Comparison of ENCODE assay signal across 1 cellular context in the genomic region with DNA sequence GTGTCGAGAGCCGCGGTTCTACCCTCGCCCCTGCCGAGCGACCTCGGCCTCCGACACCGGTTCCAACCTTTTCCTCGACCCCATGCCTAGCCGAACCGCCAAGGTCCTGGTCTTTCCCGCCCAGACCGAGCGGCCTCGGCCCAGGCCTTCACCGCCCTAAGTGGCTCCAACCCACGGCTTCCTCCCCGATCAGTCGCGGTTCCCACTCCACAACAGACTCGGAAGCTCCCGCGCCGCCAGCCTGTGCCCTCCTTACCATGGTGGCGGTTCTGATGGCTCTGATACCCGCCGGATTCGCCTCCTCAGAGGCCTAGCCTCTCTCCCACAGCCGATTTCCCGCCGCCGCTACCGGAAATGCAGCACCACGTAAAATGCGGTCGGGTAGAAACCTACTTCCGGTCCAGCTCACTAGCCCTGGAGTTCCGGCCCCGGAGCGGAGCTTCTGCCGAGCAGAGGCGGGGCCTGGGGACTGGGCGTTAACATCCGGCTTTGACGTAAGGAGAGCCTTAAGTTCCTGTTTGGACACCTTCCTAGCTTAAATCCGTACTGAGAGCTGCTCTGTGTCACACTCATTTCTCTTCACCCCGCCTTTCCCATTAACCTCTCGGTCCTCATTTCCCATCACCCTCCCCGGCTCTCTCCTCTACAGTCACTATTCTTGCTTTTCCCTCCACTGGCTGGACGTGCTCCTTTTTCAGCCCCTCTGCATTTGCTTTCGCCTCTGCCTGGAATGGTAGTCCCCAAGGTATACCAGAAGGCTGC.
TF ChIP-seq lines count a peak whose summit lies in the region.

A gene (minus strand): TSS at position 358 of the 762 bp plus-strand sequence. CDS start 99 bp downstream, at position 259.

TF ChIP-seq in HEK293, 187 proteins besides CTCF, POLR2A, EP300 and RAD21 (continued from another document and continues in another):
- TF ChIP-seq, protein P1, sequence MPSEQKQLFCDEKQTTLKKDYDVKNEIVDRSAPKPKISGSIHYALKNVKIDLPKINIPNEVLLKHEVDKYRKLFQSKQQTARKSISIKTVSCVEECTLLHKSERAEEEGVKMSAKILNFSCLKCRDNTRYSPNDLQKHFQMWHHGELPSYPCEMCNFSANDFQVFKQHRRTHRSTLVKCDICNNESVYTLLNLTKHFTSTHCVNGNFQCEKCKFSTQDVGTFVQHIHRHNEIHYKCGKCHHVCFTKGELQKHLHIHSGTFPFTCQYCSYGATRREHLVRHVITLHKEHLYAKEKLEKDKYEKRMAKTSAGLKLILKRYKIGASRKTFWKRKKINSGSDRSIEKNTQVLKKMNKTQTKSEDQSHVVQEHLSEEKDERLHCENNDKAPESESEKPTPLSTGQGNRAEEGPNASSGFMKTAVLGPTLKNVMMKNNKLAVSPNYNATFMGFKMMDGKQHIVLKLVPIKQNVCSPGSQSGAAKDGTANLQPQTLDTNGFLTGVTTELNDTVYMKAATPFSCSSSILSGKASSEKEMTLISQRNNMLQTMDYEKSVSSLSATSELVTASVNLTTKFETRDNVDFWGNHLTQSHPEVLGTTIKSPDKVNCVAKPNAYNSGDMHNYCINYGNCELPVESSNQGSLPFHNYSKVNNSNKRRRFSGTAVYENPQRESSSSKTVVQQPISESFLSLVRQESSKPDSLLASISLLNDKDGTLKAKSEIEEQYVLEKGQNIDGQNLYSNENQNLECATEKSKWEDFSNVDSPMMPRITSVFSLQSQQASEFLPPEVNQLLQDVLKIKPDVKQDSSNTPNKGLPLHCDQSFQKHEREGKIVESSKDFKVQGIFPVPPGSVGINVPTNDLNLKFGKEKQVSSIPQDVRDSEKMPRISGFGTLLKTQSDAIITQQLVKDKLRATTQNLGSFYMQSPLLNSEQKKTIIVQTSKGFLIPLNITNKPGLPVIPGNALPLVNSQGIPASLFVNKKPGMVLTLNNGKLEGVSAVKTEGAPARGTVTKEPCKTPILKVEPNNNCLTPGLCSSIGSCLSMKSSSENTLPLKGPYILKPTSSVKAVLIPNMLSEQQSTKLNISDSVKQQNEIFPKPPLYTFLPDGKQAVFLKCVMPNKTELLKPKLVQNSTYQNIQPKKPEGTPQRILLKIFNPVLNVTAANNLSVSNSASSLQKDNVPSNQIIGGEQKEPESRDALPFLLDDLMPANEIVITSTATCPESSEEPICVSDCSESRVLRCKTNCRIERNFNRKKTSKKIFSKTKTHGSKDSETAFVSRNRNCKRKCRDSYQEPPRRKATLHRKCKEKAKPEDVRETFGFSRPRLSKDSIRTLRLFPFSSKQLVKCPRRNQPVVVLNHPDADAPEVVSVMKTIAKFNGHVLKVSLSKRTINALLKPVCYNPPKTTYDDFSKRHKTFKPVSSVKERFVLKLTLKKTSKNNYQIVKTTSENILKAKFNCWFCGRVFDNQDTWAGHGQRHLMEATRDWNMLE (tag by site-specific recombination; conservative IDR thresholded peaks at IDR 0.05; ENCODE audit: low read depth), result peak; percentile 92
- TF ChIP-seq, protein P2, sequence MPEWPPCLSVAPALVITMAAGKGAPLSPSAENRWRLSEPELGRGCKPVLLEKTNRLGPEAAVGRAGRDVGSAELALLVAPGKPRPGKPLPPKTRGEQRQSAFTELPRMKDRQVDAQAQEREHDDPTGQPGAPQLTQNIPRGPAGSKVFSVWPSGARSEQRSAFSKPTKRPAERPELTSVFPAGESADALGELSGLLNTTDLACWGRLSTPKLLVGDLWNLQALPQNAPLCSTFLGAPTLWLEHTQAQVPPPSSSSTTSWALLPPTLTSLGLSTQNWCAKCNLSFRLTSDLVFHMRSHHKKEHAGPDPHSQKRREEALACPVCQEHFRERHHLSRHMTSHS (tag by site-specific recombination; IDR thresholded peaks at IDR 0.05), result peak; percentile 74; the same call in 1 of the 2 replicates
- TF ChIP-seq, protein P3, sequence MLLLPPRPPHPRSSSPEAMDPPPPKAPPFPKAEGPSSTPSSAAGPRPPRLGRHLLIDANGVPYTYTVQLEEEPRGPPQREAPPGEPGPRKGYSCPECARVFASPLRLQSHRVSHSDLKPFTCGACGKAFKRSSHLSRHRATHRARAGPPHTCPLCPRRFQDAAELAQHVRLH (tag by site-specific recombination; IDR thresholded peaks at IDR 0.05), result peak; percentile 97
- TF ChIP-seq, protein P4, sequence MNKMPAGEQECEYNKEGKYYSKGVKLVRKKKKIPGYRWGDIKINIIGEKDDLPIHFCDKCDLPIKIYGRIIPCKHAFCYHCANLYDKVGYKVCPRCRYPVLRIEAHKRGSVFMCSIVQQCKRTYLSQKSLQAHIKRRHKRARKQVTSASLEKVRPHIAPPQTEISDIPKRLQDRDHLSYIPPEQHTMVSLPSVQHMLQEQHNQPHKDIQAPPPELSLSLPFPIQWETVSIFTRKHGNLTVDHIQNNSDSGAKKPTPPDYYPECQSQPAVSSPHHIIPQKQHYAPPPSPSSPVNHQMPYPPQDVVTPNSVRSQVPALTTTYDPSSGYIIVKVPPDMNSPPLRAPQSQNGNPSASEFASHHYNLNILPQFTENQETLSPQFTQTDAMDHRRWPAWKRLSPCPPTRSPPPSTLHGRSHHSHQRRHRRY (tag by site-specific recombination; IDR thresholded peaks at IDR 0.05), result no peak; the same call in 1 of the 2 replicates
- TF ChIP-seq ZSCAN30 (tag by site-specific recombination; IDR thresholded peaks at IDR 0.05) (peak; percentile 93), ZNF776 (tag by site-specific recombination; IDR thresholded peaks at IDR 0.05; ENCODE audit: borderline replicate concordance) (no peak), ZNF514 (tag by site-specific recombination; IDR thresholded peaks at IDR 0.05) (no peak), ZNF146 (tag by site-specific recombination; IDR thresholded peaks at IDR 0.05) (peak; percentile 70), ZFP3 (tag by site-specific recombination; IDR thresholded peaks at IDR 0.05; ENCODE audit: low read depth) (no peak), ZNF670 (tag by site-specific recombination; IDR thresholded peaks at IDR 0.05; ENCODE audit: low read depth) (no peak), ZNF629 (tag by site-specific recombination; IDR thresholded peaks at IDR 0.05) (peak; percentile 96), ZNF19 (tag by site-specific recombination; IDR thresholded peaks at IDR 0.05; ENCODE audit: low read depth) (no peak), ZNF660 (tag by site-specific recombination; IDR thresholded peaks at IDR 0.05) (peak; percentile 95), ZNF16 (tag by site-specific recombination; IDR thresholded peaks at IDR 0.05; ENCODE audit: low read depth) (peak; percentile 47; the same call in 1 of the 2 replicates), ZNF214 (tag by site-specific recombination; IDR thresholded peaks at IDR 0.05; ENCODE audit: borderline replicate concordance) (no peak), ZNF223 (tag by site-specific recombination; IDR thresholded peaks at IDR 0.05) (0 out of 2 replicates have a peak, but pooled peaks have one; percentile 38), ZNF544 (tag by site-specific recombination; IDR thresholded peaks at IDR 0.05) (no peak), SP7 (tag by site-specific recombination; IDR thresholded peaks at IDR 0.05) (peak; percentile 95), WT1 (tag by site-specific recombination; IDR thresholded peaks at IDR 0.05) (peak; percentile 56), ZNF529 (tag by site-specific recombination; IDR thresholded peaks at IDR 0.05; ENCODE audit: insufficient replicate concordance) (no peak), ZBTB7A (tag by site-specific recombination; IDR thresholded peaks at IDR 0.05; ENCODE audit: low read depth) (peak; percentile 56; the same call in 1 of the 2 replicates), ZEB2 (tag by site-specific recombination; IDR thresholded peaks at IDR 0.05) (peak; percentile 87), ZNF600 (tag by site-specific recombination; IDR thresholded peaks at IDR 0.05) (peak; percentile 97), ZSCAN16 (tag by site-specific recombination; IDR thresholded peaks at IDR 0.05) (no peak), ZNF335 (tag by site-specific recombination; conservative IDR thresholded peaks at IDR 0.05) (peak; percentile 58), ZNF664 (tag by site-specific recombination; IDR thresholded peaks at IDR 0.05) (no peak; the same call in none of the 2 replicates), TRIM28 (IDR thresholded peaks at IDR 0.05; ENCODE audit: borderline replicate concordance, low read length) (peak; percentile 71; the same call in 1 of the 2 replicates), SP3 (tag by site-specific recombination; IDR thresholded peaks at IDR 0.05) (peak; percentile 90), OSR2 (tag by site-specific recombination; IDR thresholded peaks at IDR 0.05) (no peak)
- TF ChIP-seq, protein P5, sequence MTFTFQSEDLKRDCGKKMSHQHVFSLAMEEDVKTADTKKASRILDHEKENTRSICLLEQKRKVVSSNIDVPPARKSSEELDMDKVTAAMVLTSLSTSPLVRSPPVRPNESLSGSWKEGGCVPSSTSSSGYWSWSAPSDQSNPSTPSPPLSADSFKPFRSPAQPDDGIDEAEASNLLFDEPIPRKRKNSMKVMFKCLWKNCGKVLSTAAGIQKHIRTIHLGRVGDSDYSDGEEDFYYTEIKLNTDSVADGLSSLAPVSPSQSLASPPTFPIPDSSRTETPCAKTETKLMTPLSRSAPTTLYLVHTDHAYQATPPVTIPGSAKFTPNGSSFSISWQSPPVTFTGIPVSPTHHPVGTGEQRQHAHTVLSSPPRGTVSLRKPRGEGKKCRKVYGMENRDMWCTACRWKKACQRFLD (tag by site-specific recombination; IDR thresholded peaks at IDR 0.05), result no peak
- TF ChIP-seq, protein P6, sequence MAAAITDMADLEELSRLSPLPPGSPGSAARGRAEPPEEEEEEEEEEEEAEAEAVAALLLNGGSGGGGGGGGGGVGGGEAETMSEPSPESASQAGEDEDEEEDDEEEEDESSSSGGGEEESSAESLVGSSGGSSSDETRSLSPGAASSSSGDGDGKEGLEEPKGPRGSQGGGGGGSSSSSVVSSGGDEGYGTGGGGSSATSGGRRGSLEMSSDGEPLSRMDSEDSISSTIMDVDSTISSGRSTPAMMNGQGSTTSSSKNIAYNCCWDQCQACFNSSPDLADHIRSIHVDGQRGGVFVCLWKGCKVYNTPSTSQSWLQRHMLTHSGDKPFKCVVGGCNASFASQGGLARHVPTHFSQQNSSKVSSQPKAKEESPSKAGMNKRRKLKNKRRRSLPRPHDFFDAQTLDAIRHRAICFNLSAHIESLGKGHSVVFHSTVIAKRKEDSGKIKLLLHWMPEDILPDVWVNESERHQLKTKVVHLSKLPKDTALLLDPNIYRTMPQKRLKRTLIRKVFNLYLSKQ (tag by site-specific recombination; IDR thresholded peaks at IDR 0.05; ENCODE audit: borderline replicate concordance), result no peak
- TF ChIP-seq, protein P7, sequence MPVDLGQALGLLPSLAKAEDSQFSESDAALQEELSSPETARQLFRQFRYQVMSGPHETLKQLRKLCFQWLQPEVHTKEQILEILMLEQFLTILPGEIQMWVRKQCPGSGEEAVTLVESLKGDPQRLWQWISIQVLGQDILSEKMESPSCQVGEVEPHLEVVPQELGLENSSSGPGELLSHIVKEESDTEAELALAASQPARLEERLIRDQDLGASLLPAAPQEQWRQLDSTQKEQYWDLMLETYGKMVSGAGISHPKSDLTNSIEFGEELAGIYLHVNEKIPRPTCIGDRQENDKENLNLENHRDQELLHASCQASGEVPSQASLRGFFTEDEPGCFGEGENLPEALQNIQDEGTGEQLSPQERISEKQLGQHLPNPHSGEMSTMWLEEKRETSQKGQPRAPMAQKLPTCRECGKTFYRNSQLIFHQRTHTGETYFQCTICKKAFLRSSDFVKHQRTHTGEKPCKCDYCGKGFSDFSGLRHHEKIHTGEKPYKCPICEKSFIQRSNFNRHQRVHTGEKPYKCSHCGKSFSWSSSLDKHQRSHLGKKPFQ (tag by site-specific recombination; IDR thresholded peaks at IDR 0.05), result no peak; the same call in 1 of the 2 replicates
- TF ChIP-seq, protein P8, sequence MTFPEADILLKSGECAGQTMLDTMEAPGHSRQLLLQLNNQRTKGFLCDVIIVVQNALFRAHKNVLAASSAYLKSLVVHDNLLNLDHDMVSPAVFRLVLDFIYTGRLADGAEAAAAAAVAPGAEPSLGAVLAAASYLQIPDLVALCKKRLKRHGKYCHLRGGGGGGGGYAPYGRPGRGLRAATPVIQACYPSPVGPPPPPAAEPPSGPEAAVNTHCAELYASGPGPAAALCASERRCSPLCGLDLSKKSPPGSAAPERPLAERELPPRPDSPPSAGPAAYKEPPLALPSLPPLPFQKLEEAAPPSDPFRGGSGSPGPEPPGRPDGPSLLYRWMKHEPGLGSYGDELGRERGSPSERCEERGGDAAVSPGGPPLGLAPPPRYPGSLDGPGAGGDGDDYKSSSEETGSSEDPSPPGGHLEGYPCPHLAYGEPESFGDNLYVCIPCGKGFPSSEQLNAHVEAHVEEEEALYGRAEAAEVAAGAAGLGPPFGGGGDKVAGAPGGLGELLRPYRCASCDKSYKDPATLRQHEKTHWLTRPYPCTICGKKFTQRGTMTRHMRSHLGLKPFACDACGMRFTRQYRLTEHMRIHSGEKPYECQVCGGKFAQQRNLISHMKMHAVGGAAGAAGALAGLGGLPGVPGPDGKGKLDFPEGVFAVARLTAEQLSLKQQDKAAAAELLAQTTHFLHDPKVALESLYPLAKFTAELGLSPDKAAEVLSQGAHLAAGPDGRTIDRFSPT (tag by site-specific recombination; IDR thresholded peaks at IDR 0.05), result peak; percentile 53; the same call in 1 of the 2 replicates
- TF ChIP-seq, protein P9, sequence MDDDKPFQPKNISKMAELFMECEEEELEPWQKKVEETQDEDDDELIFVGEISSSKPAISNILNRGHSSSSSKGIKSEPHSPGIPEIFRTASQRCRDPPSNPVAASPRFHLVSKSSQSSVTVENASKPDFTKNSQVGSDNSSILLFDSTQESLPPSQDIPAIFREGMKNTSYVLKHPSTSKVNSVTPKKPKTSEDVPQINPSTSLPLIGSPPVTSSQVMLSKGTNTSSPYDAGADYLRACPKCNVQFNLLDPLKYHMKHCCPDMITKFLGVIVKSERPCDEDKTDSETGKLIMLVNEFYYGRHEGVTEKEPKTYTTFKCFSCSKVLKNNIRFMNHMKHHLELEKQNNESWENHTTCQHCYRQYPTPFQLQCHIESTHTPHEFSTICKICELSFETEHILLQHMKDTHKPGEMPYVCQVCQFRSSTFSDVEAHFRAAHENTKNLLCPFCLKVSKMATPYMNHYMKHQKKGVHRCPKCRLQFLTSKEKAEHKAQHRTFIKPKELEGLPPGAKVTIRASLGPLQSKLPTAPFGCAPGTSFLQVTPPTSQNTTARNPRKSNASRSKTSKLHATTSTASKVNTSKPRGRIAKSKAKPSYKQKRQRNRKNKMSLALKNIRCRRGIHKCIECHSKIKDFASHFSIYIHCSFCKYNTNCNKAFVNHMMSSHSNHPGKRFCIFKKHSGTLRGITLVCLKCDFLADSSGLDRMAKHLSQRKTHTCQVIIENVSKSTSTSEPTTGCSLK (tag by site-specific recombination; IDR thresholded peaks at IDR 0.05), result no peak
